In the genomic region with DNA sequence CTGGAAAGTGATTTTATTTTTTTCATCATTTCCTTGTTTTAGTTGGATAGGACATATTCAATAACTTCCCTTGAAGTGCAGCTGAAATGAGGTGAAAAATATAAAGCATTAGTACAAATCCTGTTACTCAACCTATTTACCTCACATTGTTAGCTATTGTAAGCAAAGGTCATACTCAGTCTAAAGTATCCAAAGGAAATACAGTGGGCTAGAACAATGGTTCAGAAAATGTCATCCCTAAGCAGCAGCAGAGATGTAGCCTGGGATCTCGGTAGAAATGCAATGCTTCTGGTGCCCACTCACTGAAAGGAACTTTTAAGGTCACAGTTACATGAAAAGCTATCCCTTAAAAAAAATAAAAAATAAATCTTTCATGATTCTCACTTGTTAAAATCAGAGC, we compare ENCODE assay signal across 28 cellular contexts.
"Had no signal": no experiment of that assay in that cellular context is flagged by ENCODE, and none has a peak within 500 bp of the region (broad histone marks: within the 10 kb centered on the region; RNA-seq: fewer than 3 reads in every experiment).

No MANE protein-coding gene starts in this region.

- H3K36me3 ChIP-seq: stomach, suprapubic skin, thoracic aorta, tibial artery, tibial nerve, transverse colon, upper lobe of left lung, upper lobe of right lung, uterus, vagina had no signal

- H3K27me3 ChIP-seq: stomach, suprapubic skin, testis, tibial artery, transverse colon, upper lobe of left lung, upper lobe of right lung, uterus, vagina had no signal

- H3K27me3 Mint-ChIP-seq: stimulated activated memory B cell treated with anti-CD40 and anti-IgM and Interleukin-4, amounts not matched to agents 10 μg/mL and 1 μg/mL and 100 μg/mL, for 72 hours; stimulated activated naive B cell treated with anti-CD40 and anti-IgM and Interleukin-4, amounts not matched to agents 10 μg/mL and 1 μg/mL and 100 μg/mL, for 72 hours; stimulated activated naive CD8-positive, alpha-beta T cell treated with anti-CD3 and anti-CD28 coated beads, Interleukin-15, amount 100 ng/mL, for 72 hours; stimulated activated naive CD8-positive, alpha-beta T cell treated with anti-CD3 and anti-CD28 coated beads, Interleukin-15, Interleukin-2, amounts not matched to agents 100 ng/mL and 50 ng/mL, for 24 hours; type B pancreatic cell had no signal

- H3K4me3 Mint-ChIP-seq: stimulated activated effector memory CD8-positive, alpha-beta T cell treated with anti-CD3 and anti-CD28 coated beads, Interleukin-12 subunit alpha, Interleukin-12 subunit beta, amount 100 ng/mL, for 72 hours; stimulated activated memory B cell treated with anti-CD40 and anti-IgM and Interleukin-4, amounts not matched to agents 10 μg/mL and 1 μg/mL and 100 μg/mL, for 72 hours; stimulated activated naive B cell treated with anti-CD40 and anti-IgM and Interleukin-4, amounts not matched to agents 10 μg/mL and 1 μg/mL and 100 μg/mL, for 72 hours; stimulated activated naive CD8-positive, alpha-beta T cell treated with anti-CD3 and anti-CD28 coated beads, Interleukin-15, amount 100 ng/mL, for 72 hours; stimulated activated naive CD8-positive, alpha-beta T cell treated with anti-CD3 and anti-CD28 coated beads, Interleukin-15, Interleukin-2, amounts not matched to agents 100 ng/mL and 50 ng/mL, for 24 hours; type B pancreatic cell had no signal

- FAIRE-seq: urothelium cell line had no signal

- H3K27ac Mint-ChIP-seq: stimulated activated effector memory CD8-positive, alpha-beta T cell treated with anti-CD3 and anti-CD28 coated beads, Interleukin-12 subunit alpha, Interleukin-12 subunit beta, amount 100 ng/mL, for 72 hours; stimulated activated memory B cell treated with anti-CD40 and anti-IgM and Interleukin-4, amounts not matched to agents 10 μg/mL and 1 μg/mL and 100 μg/mL, for 72 hours; stimulated activated naive B cell treated with anti-CD40 and anti-IgM and Interleukin-4, amounts not matched to agents 10 μg/mL and 1 μg/mL and 100 μg/mL, for 72 hours; stimulated activated naive CD8-positive, alpha-beta T cell treated with anti-CD3 and anti-CD28 coated beads, Interleukin-15, amount 100 ng/mL, for 72 hours; stimulated activated naive CD8-positive, alpha-beta T cell treated with anti-CD3 and anti-CD28 coated beads, Interleukin-15, Interleukin-2, amounts not matched to agents 100 ng/mL and 50 ng/mL, for 24 hours; type B pancreatic cell had no signal

- H3K4me1 Mint-ChIP-seq: stimulated activated effector memory CD8-positive, alpha-beta T cell treated with anti-CD3 and anti-CD28 coated beads, Interleukin-12 subunit alpha, Interleukin-12 subunit beta, amount 100 ng/mL, for 72 hours; stimulated activated memory B cell treated with anti-CD40 and anti-IgM and Interleukin-4, amounts not matched to agents 10 μg/mL and 1 μg/mL and 100 μg/mL, for 72 hours; stimulated activated naive B cell treated with anti-CD40 and anti-IgM and Interleukin-4, amounts not matched to agents 10 μg/mL and 1 μg/mL and 100 μg/mL, for 72 hours; stimulated activated naive CD8-positive, alpha-beta T cell treated with anti-CD3 and anti-CD28 coated beads, Interleukin-15, amount 100 ng/mL, for 72 hours had no signal

- H3K4me1 ChIP-seq: stomach, suprapubic skin, testis, tibial artery, tibial nerve, transverse colon, upper lobe of left lung, upper lobe of right lung, uterus, vagina had no signal

- ATAC-seq: stimulated activated effector memory CD8-positive, alpha-beta T cell treated with anti-CD3 and anti-CD28 coated beads, Interleukin-12 subunit alpha, Interleukin-12 subunit beta, amount 100 ng/mL, for 72 hours; stimulated activated memory B cell treated with anti-CD40 and anti-IgM and Interleukin-4, amounts not matched to agents 10 μg/mL and 1 μg/mL and 100 μg/mL, for 72 hours; stimulated activated naive B cell treated with anti-CD40 and anti-IgM and Interleukin-4, amounts not matched to agents 10 μg/mL and 1 μg/mL and 100 μg/mL, for 72 hours; stimulated activated naive CD8-positive, alpha-beta T cell treated with anti-CD3 and anti-CD28 coated beads, Interleukin-15, amount 100 ng/mL, for 72 hours; stimulated activated naive CD8-positive, alpha-beta T cell treated with anti-CD3 and anti-CD28 coated beads, Interleukin-15, Interleukin-2, amounts not matched to agents 100 U/mL and 50 U/mL, for 24 hours; upper lobe of right lung had no signal

- H3K4me3 ChIP-seq: stomach, suprapubic skin, testis, thoracic aorta, tibial artery, tibial nerve, transverse colon, upper lobe of left lung, upper lobe of right lung, uterus, vagina had no signal

- H3K36me3 Mint-ChIP-seq: stimulated activated effector memory CD8-positive, alpha-beta T cell treated with anti-CD3 and anti-CD28 coated beads, Interleukin-12 subunit alpha, Interleukin-12 subunit beta, amount 100 ng/mL, for 72 hours; stimulated activated memory B cell treated with anti-CD40 and anti-IgM and Interleukin-4, amounts not matched to agents 10 μg/mL and 1 μg/mL and 100 μg/mL, for 72 hours; stimulated activated naive B cell treated with anti-CD40 and anti-IgM and Interleukin-4, amounts not matched to agents 10 μg/mL and 1 μg/mL and 100 μg/mL, for 72 hours; type B pancreatic cell had no signal

- H3K9me3 Mint-ChIP-seq: stimulated activated effector memory CD8-positive, alpha-beta T cell treated with anti-CD3 and anti-CD28 coated beads, Interleukin-12 subunit alpha, Interleukin-12 subunit beta, amount 100 ng/mL, for 72 hours; stimulated activated memory B cell treated with anti-CD40 and anti-IgM and Interleukin-4, amounts not matched to agents 10 μg/mL and 1 μg/mL and 100 μg/mL, for 72 hours; stimulated activated naive B cell treated with anti-CD40 and anti-IgM and Interleukin-4, amounts not matched to agents 10 μg/mL and 1 μg/mL and 100 μg/mL, for 72 hours; stimulated activated naive CD8-positive, alpha-beta T cell treated with anti-CD3 and anti-CD28 coated beads, Interleukin-15, amount 100 ng/mL, for 72 hours; stimulated activated naive CD8-positive, alpha-beta T cell treated with anti-CD3 and anti-CD28 coated beads, Interleukin-15, Interleukin-2, amounts not matched to agents 100 ng/mL and 50 ng/mL, for 24 hours; type B pancreatic cell had no signal

- H3K9me3 ChIP-seq: stomach, suprapubic skin, testis, thoracic aorta, tibial artery, tibial nerve, transverse colon, upper lobe of left lung, upper lobe of right lung, uterus, vagina had no signal

- H3K27ac ChIP-seq: stomach, suprapubic skin, testis, thoracic aorta, tibial artery, tibial nerve, transverse colon, upper lobe of left lung, upper lobe of right lung, uterus, vagina had no signal

- DNase-seq: stimulated activated CD4-positive, alpha-beta T cell treated with anti-CD3 and anti-CD28 coated beads, Interleukin-2, amount 100 ng/mL, for 48 hours; stimulated activated CD4-positive, alpha-beta T cell treated with anti-CD3 and anti-CD28 coated beads, Interleukin-4, amount 100 ng/mL, for 1 hour; stimulated activated CD4-positive, alpha-beta T cell treated with anti-CD3 and anti-CD28 coated beads, Interleukin-4, amount 100 ng/mL, for 24 hours; stimulated activated CD4-positive, alpha-beta T cell treated with anti-CD3 and anti-CD28 coated beads, Interleukin-4, amount 100 ng/mL, for 4 hours; stimulated activated CD8-positive, alpha-beta memory T cell treated with anti-CD3 and anti-CD28 coated beads, Interleukin-4, amount 100 ng/mL, for 48 hours; stimulated activated naive B cell treated with anti-CD40 and anti-IgM and Interleukin-4, amounts not matched to agents 10 μg/mL and 1 μg/mL and 100 μg/mL, for 72 hours; stimulated activated naive CD4-positive, alpha-beta T cell; stimulated activated naive CD4-positive, alpha-beta T cell treated with Interleukin-2 at 50 U/mL for 16 hours; stimulated activated naive CD8-positive, alpha-beta T cell treated with anti-CD3 and anti-CD28 coated beads, Interleukin-15, amount 100 ng/mL, for 72 hours; stimulated activated naive CD8-positive, alpha-beta T cell treated with anti-CD3 and anti-CD28 coated beads, Interleukin-15, Interleukin-2, amounts not matched to agents 100 U/mL and 50 U/mL, for 24 hours; stomach; substantia nigra; testis; tibial artery; transverse colon; trophoblast cell; upper lobe of left lung; upper lobe of right lung; uterus had no signal
